Comparison of ENCODE assay signal across 31 cellular contexts in genomic region chr11:79011357-79011756, GRCh38.
DNase-seq lines count a peak whose midpoint lies in the region; ATAC-seq and TF ChIP-seq lines count a peak whose summit lies in the region.
"Had no signal": no experiment of that assay in that cellular context is flagged by ENCODE, and none has a peak within 500 bp of the region (broad histone marks: within the 10 kb centered on the region; RNA-seq: fewer than 3 reads in every experiment).

No MANE protein-coding gene starts in this region.

- peaks cover 24% of the 10 kb centered on the region for H3K36me3 Mint-ChIP-seq in type B pancreatic cell
- H3K36me3 Mint-ChIP-seq in activated CD8-positive, alpha-beta memory T cell treated with anti-CD3 and anti-CD28 coated beads, Interleukin-2, amount 10 ng/mL, durations not matched to agents 7 days and 5 days, result no peaks in the 10 kb centered on the region
- H3K36me3 Mint-ChIP-seq: CD14-positive monocyte; CD4-positive, alpha-beta memory T cell; CD4-positive, CD25-positive, alpha-beta regulatory T cell; CD8-positive, alpha-beta memory T cell; CD8-positive, alpha-beta T cell had no signal

- H3K9me3 ChIP-seq in vagina, result no peaks in the 10 kb centered on the region

- H3K36me3 ChIP-seq in vagina, result no peaks in the 10 kb centered on the region
- H3K36me3 ChIP-seq: BE2C, BLaER1 had no signal

- no peaks in the 10 kb centered on the region for H3K27me3 ChIP-seq in vagina
- H3K27me3 ChIP-seq: BE2C, BLaER1 had no signal

- no peak overlapping the region for H3K27ac Mint-ChIP-seq in type B pancreatic cell
- no peak overlapping the region for H3K27ac Mint-ChIP-seq in activated CD8-positive, alpha-beta memory T cell treated with anti-CD3 and anti-CD28 coated beads, Interleukin-2, amount 10 ng/mL, durations not matched to agents 7 days and 5 days
- H3K27ac Mint-ChIP-seq: B cell; CD14-positive monocyte; CD4-positive, alpha-beta memory T cell; CD4-positive, alpha-beta T cell; CD4-positive, CD25-positive, alpha-beta regulatory T cell; CD8-positive, alpha-beta memory T cell; CD8-positive, alpha-beta T cell had no signal

- peaks cover 9% of the 10 kb centered on the region for H3K9me3 Mint-ChIP-seq in type B pancreatic cell
- H3K9me3 Mint-ChIP-seq in activated CD8-positive, alpha-beta memory T cell treated with anti-CD3 and anti-CD28 coated beads, Interleukin-2, amount 10 ng/mL, durations not matched to agents 7 days and 5 days (ENCODE audit: low read depth), result no peaks in the 10 kb centered on the region
- H3K9me3 Mint-ChIP-seq: CD4-positive, alpha-beta T cell; CD8-positive, alpha-beta T cell had no signal

- no peak for ATAC-seq in activated CD8-positive, alpha-beta memory T cell treated with anti-CD3 and anti-CD28 coated beads, Interleukin-2, amount 10 ng/mL, durations not matched to agents 7 days and 5 days
- ATAC-seq: A549; CD8-positive, alpha-beta T cell had no signal

- intact Hi-C loops in vagina (cut with DNase I), result no loop called here

- H3K27me3 Mint-ChIP-seq in type B pancreatic cell, result peaks cover 3% of the 10 kb centered on the region
- H3K27me3 Mint-ChIP-seq in activated CD8-positive, alpha-beta memory T cell treated with anti-CD3 and anti-CD28 coated beads, Interleukin-2, amount 10 ng/mL, durations not matched to agents 7 days and 5 days, result peaks cover 10% of the 10 kb centered on the region
- H3K27me3 Mint-ChIP-seq: CD4-positive, CD25-positive, alpha-beta regulatory T cell had no signal

- H3K4me1 ChIP-seq in vagina, result no peaks in the 10 kb centered on the region
- H3K4me1 ChIP-seq: A549, BLaER1, Caco-2 had no signal

- peak; percentile 13 for DNase-seq in type B pancreatic cell (ENCODE audit: extremely low spot score, unreplicated experiment)
- DNase-seq in vagina (ENCODE audit: extremely low spot score in 2 of 2), result peak; percentile 54 to 61
- DNase-seq in glomerular visceral epithelial cell (ENCODE audit: extremely low spot score), result no peak
- no peak for DNase-seq in activated CD8-positive, alpha-beta memory T cell treated with anti-CD3 and anti-CD28 coated beads, Interleukin-2, amount 10 ng/mL, durations not matched to agents 7 days and 5 days
- DNase-seq: 8988T; ACHN; AML-193; BE2C; C1 segment of cervical spinal cord; Caco-2; Calu3; CD4-positive, alpha-beta memory T cell; CD4-positive, alpha-beta T cell; CD4-positive, CD25-positive, alpha-beta regulatory T cell; CD8-positive, alpha-beta memory T cell; CD8-positive, alpha-beta T cell; COR-L47; DMS 273 treated with DMSO at 0.1 percent for 48 hours; DMS153; DMS53; DMS79; DMS79 treated with DMSO at 0.1 percent for 48 hours; DND-41; EL had no signal

- H3K4me3 ChIP-seq in vagina, result no peak overlapping the region
- H3K4me3 ChIP-seq: A549; BLaER1; BLaER1 treated with 17β-estradiol and CSF1 and Interleukin-3, amounts not matched to agents 10 nM and 100 nM had no signal

- no peak overlapping the region for H3K4me3 Mint-ChIP-seq in type B pancreatic cell
- no peak overlapping the region for H3K4me3 Mint-ChIP-seq in activated CD8-positive, alpha-beta memory T cell treated with anti-CD3 and anti-CD28 coated beads, Interleukin-2, amount 10 ng/mL, durations not matched to agents 7 days and 5 days
- H3K4me3 Mint-ChIP-seq: B cell; CD14-positive monocyte; CD4-positive, alpha-beta memory T cell; CD4-positive, alpha-beta T cell; CD4-positive, CD25-positive, alpha-beta regulatory T cell; CD8-positive, alpha-beta memory T cell; CD8-positive, alpha-beta T cell had no signal

- no peak for TF ChIP-seq POLR2A in vagina (IDR thresholded peaks at IDR 0.05)

- H3K27ac ChIP-seq in vagina, result no peak overlapping the region
- H3K27ac ChIP-seq: 22Rv1; A549; BLaER1; BLaER1 treated with 17β-estradiol and CSF1 and Interleukin-3, amounts not matched to agents 10 nM and 100 nM; C4-2B had no signal

- CTCF ChIA-PET in activated CD8-positive, alpha-beta memory T cell treated with anti-CD3 and anti-CD28 coated beads, Interleukin-2, amount 10 ng/mL, durations not matched to agents 7 days and 5 days (lab: Charles Lee), result no interaction called here

- H3K4me1 Mint-ChIP-seq in type B pancreatic cell (ENCODE audit: unreplicated experiment), result no peaks in the 10 kb centered on the region
- H3K4me1 Mint-ChIP-seq in activated CD8-positive, alpha-beta memory T cell treated with anti-CD3 and anti-CD28 coated beads, Interleukin-2, amount 10 ng/mL, durations not matched to agents 7 days and 5 days, result no peaks in the 10 kb centered on the region
- H3K4me1 Mint-ChIP-seq: B cell; CD14-positive monocyte; CD4-positive, alpha-beta memory T cell; CD4-positive, CD25-positive, alpha-beta regulatory T cell; CD8-positive, alpha-beta memory T cell had no signal

- TF ChIP-seq CTCF in type B pancreatic cell (conservative IDR thresholded peaks at IDR 0.05) (no peak), vagina (IDR thresholded peaks at IDR 0.05) (no peak)

Comparison
In these comparisons a context has a peak if more than half of its experiments do, and no peak if none do; other contexts are left out.
1. DNase-seq: peak in type B pancreatic cell (single experiment) and vagina (2 of 2); none in glomerular visceral epithelial cell (single experiment) and activated CD8-positive, alpha-beta memory T cell treated with anti-CD3 and anti-CD28 coated beads, Interleukin-2, amount 10 ng/mL, durations not matched to agents 7 days and 5 days (single experiment).